In genomic region chr2:101710690-101711318, GRCh38 we compare ENCODE assay signal across 1 cellular context.
TF ChIP-seq lines count a peak whose summit lies in the region.

No MANE protein-coding gene starts in this region.

TF ChIP-seq in WTC11, 78 proteins besides CTCF, POLR2A, EP300 and RAD21 (continued from another document):
- no peak for TF ChIP-seq STAT6 (CRISPR knock-in tag; conservative IDR thresholded peaks at IDR 0.05; ENCODE audit: low read depth)
- TF ChIP-seq CREM (CRISPR knock-in tag; IDR thresholded peaks at IDR 0.05), result no peak
- TF ChIP-seq PRRX2 (CRISPR knock-in tag; IDR thresholded peaks at IDR 0.05), result no peak
- TF ChIP-seq AFF4 (CRISPR knock-in tag; IDR thresholded peaks at IDR 0.05; ENCODE audit: borderline replicate concordance), result no peak
- TF ChIP-seq FOXK1 (CRISPR knock-in tag; IDR thresholded peaks at IDR 0.05), result no peak
- no peak for TF ChIP-seq EMX1 (CRISPR knock-in tag; IDR thresholded peaks at IDR 0.05)
- TF ChIP-seq JUN (CRISPR knock-in tag; IDR thresholded peaks at IDR 0.05), result no peak
TF ChIP-seq in WTC11: peak in this region for 0.
